1 cellular context compared by ENCODE assay signal in genomic region chr9:97394881-97395280, GRCh38.
A peak's percentile ranks its signal among the peaks of the same experiment; 100 is the strongest.
TF ChIP-seq lines count a peak whose summit lies in the region.

No MANE protein-coding gene starts in this region.

TF ChIP-seq in HepG2, 621 proteins besides CTCF, POLR2A, EP300 and RAD21 (continued from another document and continues in another):
- no peak for TF ChIP-seq JUND (CRISPR knock-in tag; IDR thresholded peaks at IDR 0.05)
- no peak for TF ChIP-seq ARID2 (CRISPR knock-in tag; IDR thresholded peaks at IDR 0.05; ENCODE audit: borderline replicate concordance)
- TF ChIP-seq ZGPAT (CRISPR knock-in tag; IDR thresholded peaks at IDR 0.05) = peak; percentile 48; the same call in 1 of the 2 replicates
- TF ChIP-seq STAT5B (CRISPR knock-in tag; IDR thresholded peaks at IDR 0.05) = no peak
- TF ChIP-seq ONECUT2 (CRISPR knock-in tag; IDR thresholded peaks at IDR 0.05) = no peak
- TF ChIP-seq THAP7 (CRISPR knock-in tag; IDR thresholded peaks at IDR 0.05) = no peak
- TF ChIP-seq HNF1A (IDR thresholded peaks at IDR 0.05; ENCODE audit: low read depth) = peak; percentile 57
- peak; percentile 82; the same call in 1 of the 2 replicates for TF ChIP-seq HNF1A (CRISPR knock-in tag; IDR thresholded peaks at IDR 0.05; ENCODE audit: borderline replicate concordance)
- TF ChIP-seq HOXA7 (CRISPR knock-in tag; IDR thresholded peaks at IDR 0.05) = no peak
- no peak for TF ChIP-seq PLSCR1 (CRISPR knock-in tag; IDR thresholded peaks at IDR 0.05; ENCODE audit: borderline replicate concordance)
- no peak for TF ChIP-seq FOXK2 (IDR thresholded peaks at IDR 0.05)
- TF ChIP-seq MNT (IDR thresholded peaks at IDR 0.05) = no peak
- no peak for TF ChIP-seq ZFY (CRISPR knock-in tag; IDR thresholded peaks at IDR 0.05)
- TF ChIP-seq ZNF292 (CRISPR knock-in tag; IDR thresholded peaks at IDR 0.05; ENCODE audit: borderline replicate concordance, low read depth) = no peak; the same call in 1 of the 2 replicates
- no peak for TF ChIP-seq ATF7-NPFF (CRISPR knock-in tag; IDR thresholded peaks at IDR 0.05; ENCODE audit: low read depth)
- no peak for TF ChIP-seq PATZ1 (CRISPR knock-in tag; IDR thresholded peaks at IDR 0.05)
- TF ChIP-seq STAG1 (CRISPR knock-in tag; IDR thresholded peaks at IDR 0.05) = no peak
- no peak for TF ChIP-seq ZSCAN21 (CRISPR knock-in tag; IDR thresholded peaks at IDR 0.05; ENCODE audit: borderline replicate concordance)
- TF ChIP-seq ZNF703 (CRISPR knock-in tag; IDR thresholded peaks at IDR 0.05; ENCODE audit: borderline replicate concordance) = no peak
- TF ChIP-seq PRMT3 (CRISPR knock-in tag; IDR thresholded peaks at IDR 0.05; ENCODE audit: borderline replicate concordance, low read depth) = no peak
- TF ChIP-seq AKAP8 (CRISPR knock-in tag; IDR thresholded peaks at IDR 0.05) = no peak
- 0 out of 2 replicates have a peak, but pooled peaks have one; percentile 19 for TF ChIP-seq NFKBIZ (CRISPR knock-in tag; IDR thresholded peaks at IDR 0.05)
- no peak for TF ChIP-seq NRL (CRISPR knock-in tag; IDR thresholded peaks at IDR 0.05; ENCODE audit: borderline replicate concordance)
- TF ChIP-seq U2AF2 (IDR thresholded peaks at IDR 0.05; ENCODE audit: low read depth, low read length) = no peak
- no peak for TF ChIP-seq NFYB (CRISPR knock-in tag; IDR thresholded peaks at IDR 0.05)
- TF ChIP-seq ZNF615 (CRISPR knock-in tag; IDR thresholded peaks at IDR 0.05; ENCODE audit: borderline replicate concordance) = 0 out of 2 replicates have a peak, but pooled peaks have one; percentile 70
- no peak for TF ChIP-seq KDM5A (IDR thresholded peaks at IDR 0.05; ENCODE audit: borderline replicate concordance, low read length)
- TF ChIP-seq ZNF230 (CRISPR knock-in tag; IDR thresholded peaks at IDR 0.05) = no peak
- TF ChIP-seq EED (CRISPR knock-in tag; IDR thresholded peaks at IDR 0.05) = no peak
- TF ChIP-seq NFIB (CRISPR knock-in tag; IDR thresholded peaks at IDR 0.05; ENCODE audit: borderline replicate concordance) = no peak
- TF ChIP-seq KDM6A (CRISPR knock-in tag; IDR thresholded peaks at IDR 0.05; ENCODE audit: low read depth) = peak; percentile 57; the same call in 1 of the 2 replicates
- no peak for TF ChIP-seq ZNF382 (CRISPR knock-in tag; IDR thresholded peaks at IDR 0.05; ENCODE audit: borderline replicate concordance)
- no peak for TF ChIP-seq SP140L (CRISPR knock-in tag; IDR thresholded peaks at IDR 0.05; ENCODE audit: borderline replicate concordance)
- TF ChIP-seq ZNF235 (CRISPR knock-in tag; IDR thresholded peaks at IDR 0.05; ENCODE audit: borderline replicate concordance) = no peak
- no peak for TF ChIP-seq PHF8 (CRISPR knock-in tag; IDR thresholded peaks at IDR 0.05)
- TF ChIP-seq ZNF7 (CRISPR knock-in tag; IDR thresholded peaks at IDR 0.05) = no peak
- no peak for TF ChIP-seq RBAK (CRISPR knock-in tag; IDR thresholded peaks at IDR 0.05)
- no peak for TF ChIP-seq ZNF83 (CRISPR knock-in tag; IDR thresholded peaks at IDR 0.05; ENCODE audit: borderline replicate concordance)
- no peak for TF ChIP-seq SYNCRIP (IDR thresholded peaks at IDR 0.05; ENCODE audit: insufficient read depth, low read depth, low read length)
- no peak for TF ChIP-seq ATAD3A (CRISPR knock-in tag; IDR thresholded peaks at IDR 0.05)
- no peak for TF ChIP-seq RBM39 (IDR thresholded peaks at IDR 0.05; ENCODE audit: low read depth, low read length, poor library complexity, severe bottlenecking)
- TF ChIP-seq PCBP1 (IDR thresholded peaks at IDR 0.05; ENCODE audit: borderline replicate concordance, low read depth, low read length) = no peak
- peak; percentile 25; the same call in 1 of the 2 replicates for TF ChIP-seq ETV5 (CRISPR knock-in tag; IDR thresholded peaks at IDR 0.05; ENCODE audit: borderline replicate concordance)
- no peak for TF ChIP-seq ZNF549 (CRISPR knock-in tag; IDR thresholded peaks at IDR 0.05)
- no peak for TF ChIP-seq ZNF143 (CRISPR knock-in tag; IDR thresholded peaks at IDR 0.05)
- TF ChIP-seq ZNF713 (CRISPR knock-in tag; IDR thresholded peaks at IDR 0.05) = no peak
- no peak for TF ChIP-seq DMAP1 (CRISPR knock-in tag; IDR thresholded peaks at IDR 0.05)
- TF ChIP-seq MTA1 (CRISPR knock-in tag; IDR thresholded peaks at IDR 0.05; ENCODE audit: borderline replicate concordance) = no peak
- TF ChIP-seq ZNF432 (CRISPR knock-in tag; IDR thresholded peaks at IDR 0.05; ENCODE audit: borderline replicate concordance) = no peak
- peak; percentile 37 for TF ChIP-seq BHLHE40 (IDR thresholded peaks at IDR 0.05; ENCODE audit: low read length)
- no peak for TF ChIP-seq ZKSCAN5 (CRISPR knock-in tag; IDR thresholded peaks at IDR 0.05)
- TF ChIP-seq NR0B2 (CRISPR knock-in tag; IDR thresholded peaks at IDR 0.05) = no peak
- no peak for TF ChIP-seq ZNF207 (IDR thresholded peaks at IDR 0.05; ENCODE audit: borderline replicate concordance)
- no peak for TF ChIP-seq ZNF556 (CRISPR knock-in tag; IDR thresholded peaks at IDR 0.05; ENCODE audit: borderline replicate concordance)
- no peak for TF ChIP-seq ZNF75D (CRISPR knock-in tag; IDR thresholded peaks at IDR 0.05; ENCODE audit: borderline replicate concordance)
- peak; percentile 54; the same call in 1 of the 2 replicates for TF ChIP-seq RCOR2 (CRISPR knock-in tag; IDR thresholded peaks at IDR 0.05)
- no peak for TF ChIP-seq PRDM10 (CRISPR knock-in tag; IDR thresholded peaks at IDR 0.05; ENCODE audit: low read depth)
- no peak for TF ChIP-seq MAFF (IDR thresholded peaks at IDR 0.05; ENCODE audit: low read depth, low read length)
- no peak for TF ChIP-seq SIX1 (CRISPR knock-in tag; IDR thresholded peaks at IDR 0.05; ENCODE audit: borderline replicate concordance)
- TF ChIP-seq ZNF720 (CRISPR knock-in tag; IDR thresholded peaks at IDR 0.05) = no peak
